In genomic region chr10:132752378-132752777, GRCh38 we compare ENCODE assay signal across 32 cellular contexts. TPM values are rescaled to one million over a fixed set of nuclear protein-coding genes. Genes with fewer than 3 reads are reported as not detected.
"Had no signal": no experiment of that assay in that cellular context is flagged by ENCODE, and none has a peak within 500 bp of the region (broad histone marks: within the 10 kb centered on the region; RNA-seq: fewer than 3 reads in every experiment).

No MANE protein-coding gene starts in this region.

- H3K27ac Mint-ChIP-seq: activated naive CD4-positive, alpha-beta T cell treated with anti-CD3 and anti-CD28 coated beads, Interleukin-2, amount 50 U/mL, for 24 hours; activated naive CD8-positive, alpha-beta T cell treated with anti-CD3 and anti-CD28 coated beads, Interleukin-2, amount 50 U/mL, for 24 hours; activated T-helper 2 cell treated with anti-CD3 and anti-CD28 coated beads, Interferon-gamma antibody, Interleukin-2, Interleukin-4, amounts not matched to agents 10 μg/mL and 5 μg/mL and 100 μg/mL, durations not matched to agents 14 hours and 24 hours and 36 hours; dendritic cell treated with granulocyte-macrophage colony-stimulating factor and Interleukin-4, amounts not matched to agents 40 ng/mL and 50 ng/mL, for 4 days; mesothelial cell of epicardium had no signal

- H3K4me1 ChIP-seq: breast epithelium, heart right ventricle, parathyroid adenoma, psoas muscle, testis had no signal

- H3K4me1 Mint-ChIP-seq: activated naive CD4-positive, alpha-beta T cell treated with anti-CD3 and anti-CD28 coated beads, Interleukin-2, amount 50 U/mL, for 24 hours; activated naive CD8-positive, alpha-beta T cell treated with anti-CD3 and anti-CD28 coated beads, Interleukin-2, amount 50 U/mL, for 24 hours; mesothelial cell of epicardium; neural crest cell had no signal

- H3K4me2 ChIP-seq: smooth muscle cell had no signal

- H3K4me3 ChIP-seq: breast epithelium, esophagus squamous epithelium, heart right ventricle, psoas muscle, smooth muscle cell, testis, transverse colon had no signal

- H3K27me3 Mint-ChIP-seq: activated naive CD4-positive, alpha-beta T cell treated with anti-CD3 and anti-CD28 coated beads, Interleukin-2, amount 50 U/mL, for 24 hours; activated naive CD8-positive, alpha-beta T cell treated with anti-CD3 and anti-CD28 coated beads, Interleukin-2, amount 50 U/mL, for 24 hours; dendritic cell treated with granulocyte-macrophage colony-stimulating factor and Interleukin-4, amounts not matched to agents 40 ng/mL and 50 ng/mL, for 4 days; naive thymus-derived CD8-positive, alpha-beta T cell had no signal

- DNase-seq: activated CD4-positive, alpha-beta T cell treated with anti-CD3 and anti-CD28 coated beads for 1 hour; activated CD4-positive, alpha-beta T cell treated with anti-CD3 and anti-CD28 coated beads, Interleukin-2, amount 50 U/mL, for 4 hours; activated naive CD8-positive, alpha-beta T cell treated with anti-CD3 and anti-CD28 coated beads, Interleukin-2, amount 50 U/mL, for 24 hours; activated T-cell treated with anti-CD3 and anti-CD28 coated beads, Interleukin-2, amount 50 U/mL, for 48 hours; amygdala; central memory CD4-positive, alpha-beta T cell; effector CD4-positive, alpha-beta T cell; esophagus squamous epithelium; foreskin melanocyte; heart right ventricle; kidney glomerular epithelial cell; naive thymus-derived CD8-positive, alpha-beta T cell; nucleus accumbens; psoas muscle; stimulated activated CD4-positive, alpha-beta T cell treated with anti-CD3 and anti-CD28 coated beads, Interleukin-1b, Interleukin-23, amount 100 ng/mL, for 48 hours; stimulated activated CD4-positive, alpha-beta T cell treated with anti-CD3 and anti-CD28 coated beads, Interleukin-4, amount 100 ng/mL, for 4 hours; stimulated activated naive CD4-positive, alpha-beta T cell; T-helper 1 cell; testis; transverse colon had no signal

- H3K79me2 ChIP-seq: parathyroid adenoma had no signal

- H3K27ac ChIP-seq: breast epithelium, esophagus squamous epithelium, heart right ventricle, parathyroid adenoma, psoas muscle, testis, transverse colon, VCaP had no signal

- H2AFZ ChIP-seq: parathyroid adenoma had no signal

- H3K4me3 Mint-ChIP-seq: activated naive CD4-positive, alpha-beta T cell treated with anti-CD3 and anti-CD28 coated beads, Interleukin-2, amount 50 U/mL, for 24 hours; activated naive CD8-positive, alpha-beta T cell treated with anti-CD3 and anti-CD28 coated beads, Interleukin-2, amount 50 U/mL, for 24 hours; dendritic cell treated with granulocyte-macrophage colony-stimulating factor and Interleukin-4, amounts not matched to agents 40 ng/mL and 50 ng/mL, for 4 days; mesothelial cell of epicardium; naive thymus-derived CD8-positive, alpha-beta T cell; neural crest cell had no signal

- ATAC-seq: activated naive CD8-positive, alpha-beta T cell treated with anti-CD3 and anti-CD28 coated beads, Interleukin-2, amount 50 U/mL, for 24 hours; naive thymus-derived CD8-positive, alpha-beta T cell; psoas muscle had no signal

- H3K9me3 Mint-ChIP-seq: activated naive CD4-positive, alpha-beta T cell treated with anti-CD3 and anti-CD28 coated beads, Interleukin-2, amount 50 U/mL, for 24 hours had no signal

- H3K9ac ChIP-seq: parathyroid adenoma had no signal

- H3K27me3 ChIP-seq: breast epithelium, esophagus squamous epithelium, heart right ventricle, testis, transverse colon had no signal

RNA-seq across cellular contexts. Expression of gene NKX6-2, which starts 33.6 kb away (rescaled TPM):
- total RNA-seq: activated T-helper 2 cell treated with anti-CD3 and anti-CD28 coated beads, Interferon-gamma antibody, Interleukin-2, Interleukin-4, amounts not matched to agents 10 μg/mL and 5 μg/mL and 100 μg/mL, durations not matched to agents 14 hours and 24 hours and 36 hours; breast epithelium; glomerular endothelial cell; heart right ventricle; liver; mesothelial cell of epicardium; naive thymus-derived CD8-positive, alpha-beta T cell; neural crest cell; psoas muscle; SK-MEL-5; smooth muscle cell; transverse colon had no signal
- polyA plus RNA-seq: psoas muscle had no signal
